ENCODE assay signal across 13 cellular contexts in the genomic region with DNA sequence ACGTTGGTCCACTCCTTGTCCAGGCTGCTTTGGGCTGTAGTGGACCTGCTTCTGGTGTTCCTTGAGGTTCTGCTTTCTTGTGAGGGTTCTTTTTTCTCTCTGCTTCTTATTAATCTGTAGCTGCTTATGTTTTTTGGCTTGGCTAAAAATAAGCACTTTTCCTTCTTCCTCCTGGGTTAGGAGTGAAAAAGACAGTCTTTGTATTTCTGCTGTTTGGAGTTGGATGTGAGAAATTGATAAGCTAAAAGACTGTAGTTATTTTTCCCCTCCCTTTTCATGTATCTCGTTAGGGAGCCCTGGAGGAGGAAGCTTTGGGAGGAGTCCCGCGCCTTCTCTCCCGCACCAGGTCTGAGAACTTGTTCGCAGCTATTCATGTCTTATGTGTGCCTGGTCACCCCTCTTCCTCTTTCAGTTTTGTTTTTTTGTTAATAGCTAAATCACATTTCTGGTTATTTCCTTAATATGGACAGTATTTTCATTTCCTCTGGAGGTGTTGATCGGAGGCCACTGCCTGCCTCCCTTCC.
DNase-seq lines count a peak whose midpoint lies in the region; ATAC-seq and FAIRE-seq lines count a peak whose summit lies in the region.
"Had no signal": no experiment of that assay in that cellular context is flagged by ENCODE, and none has a peak within 500 bp of the region (broad histone marks: within the 10 kb centered on the region; RNA-seq: fewer than 3 reads in every experiment).

No MANE protein-coding gene starts in this region.

- no peak overlapping the region for H3K27ac ChIP-seq in mesenchymal stem cell (ENCODE audit: low read length, poor library complexity, severe bottlenecking)

- no peak overlapping the region for H2BK12ac ChIP-seq in mesenchymal stem cell (ENCODE audit: low read length in 2 of 2)

- H3K4ac ChIP-seq in mesenchymal stem cell (ENCODE audit: low read depth in 1 of 2, low read length in 2 of 2) = no peak overlapping the region

- peaks cover 62% of the 10 kb centered on the region for H3K4me1 Mint-ChIP-seq in activated naive CD8-positive, alpha-beta T cell treated with anti-CD3 and anti-CD28 coated beads for 36 hours

- no peak overlapping the region for H3K4me3 ChIP-seq in mesenchymal stem cell (ENCODE audit: insufficient read depth in 1 of 2, low read depth in 1 of 2, low read length in 2 of 2)

- H3K36me3 ChIP-seq in mesenchymal stem cell (ENCODE audit: control insufficient read depth in 1 of 2, insufficient read depth in 2 of 2, low read depth in 1 of 2, low read length in 2 of 2) = peaks cover 0 to 4% of the 10 kb centered on the region in 2 experiments

- H4K91ac ChIP-seq in mesenchymal stem cell (ENCODE audit: low read length) = no peak overlapping the region

- no peaks in the 10 kb centered on the region for H3K27me3 Mint-ChIP-seq in activated naive CD8-positive, alpha-beta T cell treated with anti-CD3 and anti-CD28 coated beads for 36 hours

- H3K4me3 Mint-ChIP-seq in activated naive CD8-positive, alpha-beta T cell treated with anti-CD3 and anti-CD28 coated beads for 36 hours = peak overlapping the region; percentile 3

- peak overlapping the region; percentile 69 for H3K27ac Mint-ChIP-seq in activated naive CD8-positive, alpha-beta T cell treated with anti-CD3 and anti-CD28 coated beads for 36 hours

- WGBS in mesenchymal stem cell = 93% methylated on average over 7 of the region's 7 CpGs

- H3K9ac ChIP-seq in mesenchymal stem cell (ENCODE audit: low read length) = no peak overlapping the region

- no peak overlapping the region for H2BK5ac ChIP-seq in mesenchymal stem cell (ENCODE audit: low read depth, low read length, poor library complexity, severe bottlenecking)

- no peak overlapping the region for H4K8ac ChIP-seq in mesenchymal stem cell (ENCODE audit: low read length)

- no peak overlapping the region for H3K18ac ChIP-seq in mesenchymal stem cell (ENCODE audit: low read depth in 1 of 2, low read length in 2 of 2)

- H2AK5ac ChIP-seq in mesenchymal stem cell (ENCODE audit: low read length, severe bottlenecking) = no peak overlapping the region

- H3K27me3 ChIP-seq in mesenchymal stem cell (ENCODE audit: control insufficient read depth in 1 of 2, insufficient read depth in 1 of 2, low read length in 2 of 2) = no peaks in the 10 kb centered on the region

- H3K4me2 ChIP-seq in mesenchymal stem cell (ENCODE audit: low read length, poor library complexity, severe bottlenecking) = no peak overlapping the region

- peaks cover 8% of the 10 kb centered on the region for H3K36me3 Mint-ChIP-seq in activated naive CD8-positive, alpha-beta T cell treated with anti-CD3 and anti-CD28 coated beads for 36 hours

- no peak overlapping the region for H3K23ac ChIP-seq in mesenchymal stem cell (ENCODE audit: low read length in 2 of 2)

- no peak overlapping the region for H2BK120ac ChIP-seq in mesenchymal stem cell (ENCODE audit: low read depth, low read length)

- no peak overlapping the region for H2BK15ac ChIP-seq in mesenchymal stem cell (ENCODE audit: low read depth, poor library complexity, severe bottlenecking)

- H3K9me3 Mint-ChIP-seq in activated naive CD8-positive, alpha-beta T cell treated with anti-CD3 and anti-CD28 coated beads for 36 hours = no peaks in the 10 kb centered on the region

- ATAC-seq in HG03460 (IDR thresholded peaks at IDR 0.05; ENCODE audit: unreplicated experiment) (peak; percentile 32), sciatic nerve (peak; percentile 56), HG03457 (IDR thresholded peaks at IDR 0.05; ENCODE audit: unreplicated experiment) (no peak)
- ATAC-seq: HCT116, Panc1 had no signal

- peaks cover 29% of the 10 kb centered on the region for H3K4me1 ChIP-seq in mesenchymal stem cell (ENCODE audit: control insufficient read depth, insufficient read depth, low read depth, low read length)

- no peak overlapping the region for H3K14ac ChIP-seq in mesenchymal stem cell (ENCODE audit: low read length in 2 of 2)

- DNase-seq in GM18507 (ENCODE audit: extremely low spot score, insufficient read length, low read depth) = no peak
- no peak for DNase-seq in activated naive CD8-positive, alpha-beta T cell treated with anti-CD3 and anti-CD28 coated beads for 36 hours
- no peak for DNase-seq in sciatic nerve (ENCODE audit: low spot score)
- no peak for DNase-seq in mesenchymal stem cell
- DNase-seq in kidney glomerular epithelial cell (lab: John Stamatoyannopoulos, UW) = no peak
- DNase-seq in activated CD4-positive, alpha-beta T cell treated with anti-CD3 and anti-CD28 coated beads, Interleukin-2, amount 50 U/mL, for 1 hour = no peak
- DNase-seq: activated CD8-positive, alpha-beta memory T cell treated with anti-CD3 and anti-CD28 coated beads for 24 hours; caudate nucleus; hypothalamus had no signal

- FAIRE-seq in GM18507 (lab: Jason Lieb, UNC) = peak; percentile 66

- intact Hi-C loops in sciatic nerve (cut with DNase I) = no loop called here

- H3K79me1 ChIP-seq in mesenchymal stem cell (replicated peaks; ENCODE audit: low read length, poor library complexity, severe bottlenecking) = peaks cover 54% of the 10 kb centered on the region

- no peaks in the 10 kb centered on the region for H3K9me3 ChIP-seq in mesenchymal stem cell (ENCODE audit: control insufficient read depth, low read length)

- H2AFZ ChIP-seq in mesenchymal stem cell (ENCODE audit: low read depth, low read length) = no peak overlapping the region
